Comparison of ENCODE assay signal across 10 cellular contexts in the genomic region with DNA sequence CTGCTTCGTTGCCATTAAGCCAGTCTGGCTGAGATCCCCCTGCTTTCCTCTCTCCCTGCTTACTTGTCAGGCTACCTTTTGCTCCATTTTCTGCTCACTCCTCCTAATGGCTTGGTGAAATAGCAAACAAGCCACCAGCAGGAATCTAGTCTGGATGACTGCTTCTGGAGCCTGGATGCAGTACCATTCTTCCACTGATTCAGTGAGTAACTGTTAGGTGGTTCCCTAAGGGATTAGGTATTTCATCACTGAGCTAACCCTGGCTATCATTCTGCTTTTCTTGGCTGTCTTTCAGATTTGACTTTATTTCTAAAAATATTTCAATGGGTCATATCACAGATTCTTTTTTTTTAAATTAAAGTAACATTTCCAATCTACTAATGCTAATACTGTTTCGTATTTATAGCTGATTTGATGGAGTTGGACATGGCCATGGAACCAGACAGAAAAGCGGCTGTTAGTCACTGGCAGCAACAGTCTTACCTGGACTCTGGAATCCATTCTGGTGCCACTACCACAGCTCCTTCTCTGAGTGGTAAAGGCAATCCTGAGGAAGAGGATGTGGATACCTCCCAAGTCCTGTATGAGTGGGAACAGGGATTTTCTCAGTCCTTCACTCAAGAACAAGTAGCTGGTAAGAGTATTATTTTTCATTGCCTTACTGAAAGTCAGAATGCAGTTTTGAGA. TPM values are rescaled to one million over a fixed set of nuclear protein-coding genes. Genes with fewer than 3 reads are reported as not detected.
DNase-seq lines count a peak whose midpoint lies in the region; ATAC-seq and TF ChIP-seq lines count a peak whose summit lies in the region.
"Had no signal": no experiment of that assay in that cellular context is flagged by ENCODE, and none has a peak within 500 bp of the region (broad histone marks: within the 10 kb centered on the region; RNA-seq: fewer than 3 reads in every experiment).

No MANE protein-coding gene starts in this region.

- peaks cover 57% of the 10 kb centered on the region for H3K36me3 Mint-ChIP-seq in activated naive CD8-positive, alpha-beta T cell treated with anti-CD3 and anti-CD28 coated beads for 36 hours

- no peaks in the 10 kb centered on the region for H3K27me3 Mint-ChIP-seq in activated naive CD8-positive, alpha-beta T cell treated with anti-CD3 and anti-CD28 coated beads for 36 hours

- no peak overlapping the region for H3K4me3 ChIP-seq in fibroblast of the aortic adventitia (ENCODE audit: low read depth, low read length)
- no peak overlapping the region for H3K4me3 ChIP-seq in psoas muscle
- H3K4me3 ChIP-seq: colonic mucosa, stomach had no signal

- DNase-seq in GM04504 (ENCODE audit: low read depth) (peak; percentile 54), fibroblast of the aortic adventitia (ENCODE audit: low read depth) (peak; percentile 97), psoas muscle (no peak), RPMI8226 (no peak), GM20000 (ENCODE audit: low spot score) (no peak)
- no peak for DNase-seq in activated naive CD8-positive, alpha-beta T cell treated with anti-CD3 and anti-CD28 coated beads for 36 hours
- DNase-seq in stimulated activated CD4-positive, alpha-beta T cell treated with anti-CD3 and anti-CD28 coated beads, Interleukin-1b, Interleukin-23, amount 100 ng/mL, for 48 hours: no peak
- DNase-seq: colonic mucosa, stomach had no signal

- no peaks in the 10 kb centered on the region for H3K27me3 ChIP-seq in psoas muscle (ENCODE audit: insufficient read depth in 3 of 3, low read length in 2 of 3)
- H3K27me3 ChIP-seq: colonic mucosa, stomach had no signal

- peak; percentile 93 to 98 (median 97) for ATAC-seq in psoas muscle
- ATAC-seq in HG02885 (IDR thresholded peaks at IDR 0.05; ENCODE audit: poor library complexity, unreplicated experiment): no peak

- H3K9me3 Mint-ChIP-seq in activated naive CD8-positive, alpha-beta T cell treated with anti-CD3 and anti-CD28 coated beads for 36 hours: no peaks in the 10 kb centered on the region

- TF ChIP-seq CTCF in fibroblast of the aortic adventitia (IDR thresholded peaks at IDR 0.05; ENCODE audit: insufficient read depth, low read length) (peak; percentile 24), psoas muscle (IDR thresholded peaks at IDR 0.05) (no peak), GM20000 (IDR thresholded peaks at IDR 0.05; ENCODE audit: extremely low read depth, missing control alignments) (no peak)

- H3K4me1 Mint-ChIP-seq in activated naive CD8-positive, alpha-beta T cell treated with anti-CD3 and anti-CD28 coated beads for 36 hours: peaks cover 42% of the 10 kb centered on the region

- peaks cover 51% of the 10 kb centered on the region for H3K4me1 ChIP-seq in psoas muscle

- 57 to 60% (median 59%) methylated on average over 3 of the region's 3 CpGs for WGBS in psoas muscle, 3 donors

- no peak overlapping the region for H3K4me3 Mint-ChIP-seq in activated naive CD8-positive, alpha-beta T cell treated with anti-CD3 and anti-CD28 coated beads for 36 hours

- no peaks in the 10 kb centered on the region for H3K9me3 ChIP-seq in psoas muscle
- H3K9me3 ChIP-seq: colonic mucosa, stomach had no signal

- H3K27ac Mint-ChIP-seq in activated naive CD8-positive, alpha-beta T cell treated with anti-CD3 and anti-CD28 coated beads for 36 hours: peak overlapping the region; percentile 59

- H3K27ac ChIP-seq in psoas muscle: peak overlapping the region; percentile 48
- H3K27ac ChIP-seq: colonic mucosa had no signal

- intact Hi-C loops in psoas muscle (cut with DNase I): no loop called here

- peaks cover 12 to 44% of the 10 kb centered on the region in 2 donors for H3K36me3 ChIP-seq in psoas muscle (ENCODE audit: insufficient read depth in 1 of 2, low read depth in 1 of 2)

RNA-seq across cellular contexts. Expression of a gene that starts 25.0 kb away (rescaled TPM):
- total RNA-seq in activated naive CD8-positive, alpha-beta T cell treated with anti-CD3 and anti-CD28 coated beads for 36 hours: 100 to 1,000 TPM; 132 to 141 TPM
- total RNA-seq in fibroblast of the aortic adventitia (ENCODE audit: low replicate concordance): 461 and 693 TPM in 2 replicates
- total RNA-seq in psoas muscle: 100 to 1,000 TPM in 3 of 4 donors, 10 to 100 TPM in 1; 93.8 to 128 (median 113) TPM
- 10 to 100 TPM; 32.1 to 78.8 (median 62.6) TPM for polyA plus RNA-seq in psoas muscle

Comparison
In these comparisons a context has a peak if more than half of its experiments do, and no peak if none do; other contexts are left out.
1. DNase-seq: peak in GM04504 (single experiment) and fibroblast of the aortic adventitia (single experiment); none in activated naive CD8-positive, alpha-beta T cell treated with anti-CD3 and anti-CD28 coated beads for 36 hours (single experiment), psoas muscle (0 of 2), RPMI8226 (single experiment), stimulated activated CD4-positive, alpha-beta T cell treated with anti-CD3 and anti-CD28 coated beads, Interleukin-1b, Interleukin-23, amount 100 ng/mL, for 48 hours (single experiment) and GM20000 (single experiment).